In the genomic region with DNA sequence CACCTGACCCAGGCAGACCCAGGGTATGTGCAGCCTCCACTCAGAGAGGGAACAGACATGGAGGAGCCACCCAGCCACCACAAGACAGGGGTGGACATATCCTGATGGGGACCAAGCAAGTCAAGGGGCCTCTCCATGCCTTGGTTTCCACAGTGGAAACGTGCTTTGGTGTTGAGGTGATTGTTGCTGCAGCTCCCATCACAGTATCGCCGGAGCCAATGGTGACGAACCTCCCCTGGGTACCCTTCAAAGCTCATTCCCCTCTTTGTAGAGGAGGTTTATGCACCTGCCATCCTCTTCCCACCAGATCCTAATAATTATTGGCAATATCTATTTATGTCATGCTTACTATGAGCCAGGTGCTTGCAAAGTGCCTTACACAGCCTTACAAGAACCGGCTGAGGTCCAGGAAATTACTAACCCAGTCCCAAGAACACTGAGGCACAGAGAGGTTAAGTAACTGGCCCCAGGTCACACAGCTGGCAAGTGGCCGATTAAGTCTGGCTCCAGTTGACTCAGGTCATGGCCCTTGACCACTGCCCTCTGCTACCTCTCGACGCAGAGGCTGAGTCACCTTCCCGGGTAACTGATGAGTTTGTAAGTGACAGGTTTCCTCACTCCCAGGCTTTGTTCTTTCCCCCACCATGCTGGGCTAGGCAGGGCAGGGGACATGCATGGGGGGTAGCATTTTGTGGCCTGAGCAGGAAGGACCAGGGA, we compare ENCODE assay signal across 1 cellular context.
TF ChIP-seq lines count a peak whose summit lies in the region.

No MANE protein-coding gene starts in this region.

TF ChIP-seq in HepG2, 621 proteins besides CTCF, POLR2A, EP300 and RAD21 (continued from another document):
- TF ChIP-seq, protein P1, sequence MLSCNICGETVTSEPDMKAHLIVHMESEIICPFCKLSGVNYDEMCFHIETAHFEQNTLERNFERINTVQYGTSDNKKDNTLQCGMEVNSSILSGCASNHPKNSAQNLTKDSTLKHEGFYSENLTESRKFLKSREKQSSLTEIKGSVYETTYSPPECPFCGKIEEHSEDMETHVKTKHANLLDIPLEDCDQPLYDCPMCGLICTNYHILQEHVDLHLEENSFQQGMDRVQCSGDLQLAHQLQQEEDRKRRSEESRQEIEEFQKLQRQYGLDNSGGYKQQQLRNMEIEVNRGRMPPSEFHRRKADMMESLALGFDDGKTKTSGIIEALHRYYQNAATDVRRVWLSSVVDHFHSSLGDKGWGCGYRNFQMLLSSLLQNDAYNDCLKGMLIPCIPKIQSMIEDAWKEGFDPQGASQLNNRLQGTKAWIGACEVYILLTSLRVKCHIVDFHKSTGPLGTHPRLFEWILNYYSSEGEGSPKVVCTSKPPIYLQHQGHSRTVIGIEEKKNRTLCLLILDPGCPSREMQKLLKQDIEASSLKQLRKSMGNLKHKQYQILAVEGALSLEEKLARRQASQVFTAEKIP (CRISPR knock-in tag; IDR thresholded peaks at IDR 0.05; ENCODE audit: borderline replicate concordance) = no peak
- TF ChIP-seq ZNF232 (CRISPR knock-in tag; IDR thresholded peaks at IDR 0.05; ENCODE audit: borderline replicate concordance) = no peak
- no peak for TF ChIP-seq PAXIP1 (CRISPR knock-in tag; conservative IDR thresholded peaks at IDR 0.05)
- TF ChIP-seq TFE3 (CRISPR knock-in tag; IDR thresholded peaks at IDR 0.05) = no peak
- TF ChIP-seq RFX1 (IDR thresholded peaks at IDR 0.05) = no peak
- no peak for TF ChIP-seq ZNF784 (CRISPR knock-in tag; IDR thresholded peaks at IDR 0.05; ENCODE audit: borderline replicate concordance)
- TF ChIP-seq RXRA (CRISPR knock-in tag; IDR thresholded peaks at IDR 0.05) = 0 out of 2 replicates have a peak, but pooled peaks have one; percentile 40
- TF ChIP-seq ZEB1 (IDR thresholded peaks at IDR 0.05; ENCODE audit: insufficient replicate concordance, low read depth) = no peak
- no peak for TF ChIP-seq ARID4A (CRISPR knock-in tag; IDR thresholded peaks at IDR 0.05; ENCODE audit: borderline replicate concordance)
- no peak for TF ChIP-seq RCOR2 (CRISPR knock-in tag; IDR thresholded peaks at IDR 0.05)
- TF ChIP-seq NR2F6 (IDR thresholded peaks at IDR 0.05) = no peak
- peak; percentile 23; the same call in 1 of the 2 replicates for TF ChIP-seq NR2F6 (CRISPR knock-in tag; IDR thresholded peaks at IDR 0.05)
- no peak for TF ChIP-seq NFAT5 (CRISPR knock-in tag; IDR thresholded peaks at IDR 0.05)
- no peak for TF ChIP-seq KMT2B (CRISPR knock-in tag; IDR thresholded peaks at IDR 0.05)
- TF ChIP-seq REXO4 (CRISPR knock-in tag; IDR thresholded peaks at IDR 0.05; ENCODE audit: borderline replicate concordance) = no peak
- TF ChIP-seq ZNF333 (CRISPR knock-in tag; IDR thresholded peaks at IDR 0.05; ENCODE audit: borderline replicate concordance) = no peak
- no peak for TF ChIP-seq ZNF331 (CRISPR knock-in tag; IDR thresholded peaks at IDR 0.05)
- TF ChIP-seq ZSCAN22 (CRISPR knock-in tag; IDR thresholded peaks at IDR 0.05) = no peak
- TF ChIP-seq NCOR1 (IDR thresholded peaks at IDR 0.05; ENCODE audit: borderline replicate concordance, low read length) = no peak
- TF ChIP-seq ZMYM3 (CRISPR knock-in tag; IDR thresholded peaks at IDR 0.05) = peak; percentile 89
- TF ChIP-seq, protein P2, sequence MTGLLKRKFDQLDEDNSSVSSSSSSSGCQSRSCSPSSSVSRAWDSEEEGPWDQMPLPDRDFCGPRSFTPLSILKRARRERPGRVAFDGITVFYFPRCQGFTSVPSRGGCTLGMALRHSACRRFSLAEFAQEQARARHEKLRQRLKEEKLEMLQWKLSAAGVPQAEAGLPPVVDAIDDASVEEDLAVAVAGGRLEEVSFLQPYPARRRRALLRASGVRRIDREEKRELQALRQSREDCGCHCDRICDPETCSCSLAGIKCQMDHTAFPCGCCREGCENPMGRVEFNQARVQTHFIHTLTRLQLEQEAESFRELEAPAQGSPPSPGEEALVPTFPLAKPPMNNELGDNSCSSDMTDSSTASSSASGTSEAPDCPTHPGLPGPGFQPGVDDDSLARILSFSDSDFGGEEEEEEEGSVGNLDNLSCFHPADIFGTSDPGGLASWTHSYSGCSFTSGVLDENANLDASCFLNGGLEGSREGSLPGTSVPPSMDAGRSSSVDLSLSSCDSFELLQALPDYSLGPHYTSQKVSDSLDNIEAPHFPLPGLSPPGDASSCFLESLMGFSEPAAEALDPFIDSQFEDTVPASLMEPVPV (CRISPR knock-in tag; IDR thresholded peaks at IDR 0.05) = no peak
- no peak for TF ChIP-seq SSRP1 (CRISPR knock-in tag; IDR thresholded peaks at IDR 0.05)
- TF ChIP-seq, protein P3, sequence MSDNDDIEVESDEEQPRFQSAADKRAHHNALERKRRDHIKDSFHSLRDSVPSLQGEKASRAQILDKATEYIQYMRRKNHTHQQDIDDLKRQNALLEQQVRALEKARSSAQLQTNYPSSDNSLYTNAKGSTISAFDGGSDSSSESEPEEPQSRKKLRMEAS (IDR thresholded peaks at IDR 0.05) = peak; percentile 32; the same call in 1 of the 2 replicates
- TF ChIP-seq ZNF354B (CRISPR knock-in tag; IDR thresholded peaks at IDR 0.05) = no peak
- TF ChIP-seq, protein P4, sequence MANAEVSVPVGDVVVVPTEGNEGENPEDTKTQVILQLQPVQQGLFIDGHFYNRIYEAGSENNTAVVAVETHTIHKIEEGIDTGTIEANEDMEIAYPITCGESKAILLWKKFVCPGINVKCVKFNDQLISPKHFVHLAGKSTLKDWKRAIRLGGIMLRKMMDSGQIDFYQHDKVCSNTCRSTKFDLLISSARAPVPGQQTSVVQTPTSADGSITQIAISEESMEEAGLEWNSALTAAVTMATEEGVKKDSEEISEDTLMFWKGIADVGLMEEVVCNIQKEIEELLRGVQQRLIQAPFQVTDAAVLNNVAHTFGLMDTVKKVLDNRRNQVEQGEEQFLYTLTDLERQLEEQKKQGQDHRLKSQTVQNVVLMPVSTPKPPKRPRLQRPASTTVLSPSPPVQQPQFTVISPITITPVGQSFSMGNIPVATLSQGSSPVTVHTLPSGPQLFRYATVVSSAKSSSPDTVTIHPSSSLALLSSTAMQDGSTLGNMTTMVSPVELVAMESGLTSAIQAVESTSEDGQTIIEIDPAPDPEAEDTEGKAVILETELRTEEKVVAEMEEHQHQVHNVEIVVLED (CRISPR knock-in tag; IDR thresholded peaks at IDR 0.05; ENCODE audit: borderline replicate concordance) = no peak
- TF ChIP-seq NRL (CRISPR knock-in tag; IDR thresholded peaks at IDR 0.05; ENCODE audit: borderline replicate concordance) = 0 out of 2 replicates have a peak, but pooled peaks have one; percentile 8
- TF ChIP-seq KLF13 (CRISPR knock-in tag; IDR thresholded peaks at IDR 0.05) = no peak
- TF ChIP-seq NAIF1 (CRISPR knock-in tag; IDR thresholded peaks at IDR 0.05; ENCODE audit: borderline replicate concordance) = no peak
- no peak for TF ChIP-seq NR3C1 (CRISPR knock-in tag; IDR thresholded peaks at IDR 0.05)
- TF ChIP-seq DBP (CRISPR knock-in tag; IDR thresholded peaks at IDR 0.05; ENCODE audit: not compliant biosample characterization) = no peak
